Comparison of ENCODE assay signal across 16 cellular contexts in the genomic region with DNA sequence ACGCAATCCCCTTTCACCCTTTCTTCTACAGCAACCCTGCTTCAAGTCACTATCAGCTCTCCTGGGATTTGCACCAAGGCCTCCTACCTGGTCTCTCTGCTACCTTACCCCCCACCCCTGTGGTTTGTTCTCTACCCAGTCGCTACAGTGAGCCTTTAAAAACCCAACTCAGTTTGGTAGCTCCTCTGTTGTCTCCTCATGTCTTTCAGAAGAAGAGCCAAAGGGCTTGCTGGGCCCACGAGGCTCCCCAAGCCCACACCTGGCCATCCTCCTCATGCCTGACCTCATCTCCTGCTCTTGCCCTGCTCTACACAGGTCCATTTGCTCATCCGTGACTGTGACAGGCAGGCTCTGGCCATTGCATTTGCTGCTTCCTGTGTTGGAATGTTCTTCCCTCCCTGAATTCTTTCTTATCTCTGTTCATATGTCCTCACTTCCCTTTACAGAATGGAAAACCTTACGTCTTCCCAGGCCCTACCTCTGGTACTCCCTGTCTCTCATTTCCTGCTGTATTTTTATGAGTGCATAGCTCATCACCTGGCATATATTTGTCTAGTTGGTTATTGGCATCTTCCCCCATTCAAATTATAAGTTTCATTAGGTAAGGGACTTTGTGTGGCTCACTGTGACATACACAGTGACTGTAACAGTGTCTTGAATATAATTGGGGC. TPM values are rescaled to one million over a fixed set of nuclear protein-coding genes. Genes with fewer than 3 reads are reported as not detected.
A peak's percentile ranks its signal among the peaks of the same experiment; 100 is the strongest.
DNase-seq lines count a peak whose midpoint lies in the region; ATAC-seq and TF ChIP-seq lines count a peak whose summit lies in the region.
"Had no signal": no experiment of that assay in that cellular context is flagged by ENCODE, and none has a peak within 500 bp of the region (broad histone marks: within the 10 kb centered on the region; RNA-seq: fewer than 3 reads in every experiment).

No MANE protein-coding gene starts in this region.

- peaks cover 42% of the 10 kb centered on the region for H3K79me2 ChIP-seq in OCI-LY7 (ENCODE audit: insufficient read depth, low read depth, low read length)
- H3K79me2 ChIP-seq: hepatocyte had no signal

- peaks cover 43% of the 10 kb centered on the region for H3K36me3 ChIP-seq in A673 (ENCODE audit: insufficient read depth, low read length, poor library complexity, severe bottlenecking)
- H3K36me3 ChIP-seq in OCI-LY7 (ENCODE audit: insufficient read depth, low read length) = peaks cover 53% of the 10 kb centered on the region
- peaks cover 31% of the 10 kb centered on the region for H3K36me3 ChIP-seq in lower lobe of right lung
- H3K36me3 ChIP-seq: gastrocnemius medialis, MG63 had no signal

- H3K9me2 ChIP-seq in OCI-LY7 (ENCODE audit: insufficient read depth, low read length) = no peaks in the 10 kb centered on the region

- H3K9me3 ChIP-seq in A673 (ENCODE audit: low read depth, low read length, poor library complexity, severe bottlenecking) (no peaks in the 10 kb centered on the region), OCI-LY7 (ENCODE audit: low read length) (no peaks in the 10 kb centered on the region), lower lobe of right lung (no peaks in the 10 kb centered on the region)
- H3K9me3 ChIP-seq: A549, gastrocnemius medialis, MG63, suprapubic skin had no signal

- POLR2A ChIA-PET in A673 (lab: Charles Lee; ENCODE audit: low non-redundant PET) (interaction anchor here (0.6 kb wide), 1 partner anchor 16 kb away, joined by 7 read pairs; no protein-coding TSS in a partner anchor), OCI-LY7 (lab: Charles Lee) (interaction anchor here (0.6 to 1.4 kb wide), 4 partner anchors 15 to 199 kb away, joined by 3 to 6 read pairs (median 4); no protein-coding TSS in a partner anchor)

- DNase-seq in A673 (ENCODE audit: low spot score) (no peak), GM10266 (ENCODE audit: extremely low spot score) (no peak), OCI-LY7 (ENCODE audit: low spot score) (no peak), lower lobe of right lung (no peak), DMS 273 treated with DMSO at 0.1 percent for 48 hours (lab: John Stamatoyannopoulos, UW) (no peak), cortex of kidney (lab: John Stamatoyannopoulos, UW) (no peak), dorsolateral prefrontal cortex (no peak)

- peaks cover 24% of the 10 kb centered on the region; the same call in 1 of the 2 replicates for H4K20me1 ChIP-seq in OCI-LY7 (ENCODE audit: insufficient read depth, low read length)

- BruUV-seq in A673 (replicated peaks; lab: Mats Ljungman, UMichigan) = no TSS peak
- no TSS peak for BruUV-seq in OCI-LY7 (replicated peaks; lab: Mats Ljungman, UMichigan)

- H3K4me2 ChIP-seq in OCI-LY7 (ENCODE audit: low read length) = peak overlapping the region; percentile 84
- H3K4me2 ChIP-seq: A549, hepatocyte, PC-9 had no signal

- CTCF ChIA-PET in A673 (lab: Charles Lee) (interaction anchor here (1.3 to 3.1 kb wide), 3 partner anchors 181 to 186 kb away, joined by 14 to 40 read pairs (median 19); no protein-coding TSS in a partner anchor), OCI-LY7 (lab: Charles Lee; ENCODE audit: unreplicated experiment) (interaction anchor here (0.6 to 12.7 kb wide), 4 partner anchors 11 to 184 kb away, joined by 3 to 189 read pairs (median 4); no protein-coding TSS in a partner anchor)

- H3K4me3 ChIP-seq in A673 (ENCODE audit: low read depth, low read length, poor library complexity, severe bottlenecking) (peak overlapping the region; percentile 65), OCI-LY7 (ENCODE audit: low read depth, low read length, poor library complexity, severe bottlenecking) (peak overlapping the region; percentile 80), lower lobe of right lung (peak overlapping the region; percentile 68), dorsolateral prefrontal cortex (peak overlapping the region in 16 of 59 donors; percentile 2 to 76 (median 30))
- H3K4me3 ChIP-seq: A549, gastrocnemius medialis, hepatocyte, MG63, PC-9, suprapubic skin had no signal

- no peaks in the 10 kb centered on the region for H3K27me3 ChIP-seq in A673 (replicated peaks; ENCODE audit: insufficient read depth, low read depth, low read length, poor library complexity)
- H3K27me3 ChIP-seq in lower lobe of right lung (ENCODE audit: low read depth) = no peaks in the 10 kb centered on the region
- peaks cover 0 to 4% (median 0%) of the 10 kb centered on the region in 45 donors for H3K27me3 ChIP-seq in dorsolateral prefrontal cortex
- H3K27me3 ChIP-seq: gastrocnemius medialis, MG63, suprapubic skin had no signal

- TF ChIP-seq CTCF in A673 (conservative IDR thresholded peaks at IDR 0.05; ENCODE audit: low read depth, low read length) (no peak), GM10266 (IDR thresholded peaks at IDR 0.05; ENCODE audit: control insufficient read depth, insufficient read depth, low read depth, missing control alignments) (peak; percentile 10), OCI-LY7 (conservative IDR thresholded peaks at IDR 0.05; ENCODE audit: low read length) (no peak), lower lobe of right lung (IDR thresholded peaks at IDR 0.05) (no peak), dorsolateral prefrontal cortex (IDR thresholded peaks at IDR 0.05 in 54 of 56, conservative IDR thresholded peaks at IDR 0.05 in 2 of 56; ENCODE audit: low read depth in 1 of 56, partially characterized antibody in 56 of 56) (no peak)

- ATAC-seq in lower lobe of right lung (no peak), HG02623 (IDR thresholded peaks at IDR 0.05; ENCODE audit: unreplicated experiment) (no peak)
- ATAC-seq: CD8-positive, alpha-beta T cell; natural killer cell treated with Interleukin-12 subunit alpha and Interleukin-12 subunit beta and Interleukin-15 and Interleukin-18, amount 100 ng/mL, for 72 hours had no signal

- peak overlapping the region; percentile 1 for H3K27ac ChIP-seq in A673 (ENCODE audit: low read depth, low read length, poor library complexity, severe bottlenecking)
- H3K27ac ChIP-seq in OCI-LY7 (ENCODE audit: low read depth, low read length, poor library complexity, severe bottlenecking) = no peak overlapping the region
- no peak overlapping the region for H3K27ac ChIP-seq in lower lobe of right lung
- H3K27ac ChIP-seq in dorsolateral prefrontal cortex = peak overlapping the region in 1 of 59 donors; percentile 30
- H3K27ac ChIP-seq: A549, hepatocyte, PC-9, suprapubic skin had no signal

- H3K4me1 ChIP-seq in A673 (ENCODE audit: insufficient read depth, low read length, poor library complexity, severe bottlenecking) (peaks cover 29% of the 10 kb centered on the region), OCI-LY7 (ENCODE audit: insufficient read depth, low read length, poor library complexity, severe bottlenecking) (peaks cover 53% of the 10 kb centered on the region), lower lobe of right lung (peaks cover 50% of the 10 kb centered on the region)

- intact Hi-C loops in A673 (cut with micrococcal nuclease; ENCODE audit: unreplicated experiment) = loop anchor here (1.0 to 5.0 kb wide), 2 partner anchors 71 to 181 kb away; no protein-coding TSS in a partner anchor
- intact Hi-C loops in OCI-LY7 (cut with micrococcal nuclease; ENCODE audit: unreplicated experiment) = loop anchor here (1.0 to 10.0 kb wide), 2 partner anchors 181 to 314 kb away; no protein-coding TSS in a partner anchor
- intact Hi-C loops in lower lobe of right lung (cut with DNase I) = loop anchor here (5.0 kb wide), 1 partner anchor 181 kb away; no protein-coding TSS in a partner anchor
- intact Hi-C loops in dorsolateral prefrontal cortex (cut with DNase I) = loop anchor here (1.0 to 10.0 kb wide), 5 partner anchors 61 to 516 kb away; partner anchors contain the start of gene GLUL (in 1 of the 2)

- no peak overlapping the region for H2AFZ ChIP-seq in OCI-LY7 (ENCODE audit: low read length)
- H2AFZ ChIP-seq: hepatocyte, PC-9 had no signal

RNA-seq across cellular contexts. Expression of gene RGS16, which starts 3.3 kb away (rescaled TPM):
- total RNA-seq in A673 (2021) (22.1 and 23.1 TPM in 2 replicates), OCI-LY7 (2022) (22.5 and 29.5 TPM in 2 replicates), lower lobe of right lung (14.6 TPM), dorsolateral prefrontal cortex (10 to 100 TPM in 14 of 120 experiments, 1 to 10 TPM in 106; 1.0 to 20.8 (median 3.8) TPM)
- total RNA-seq in OCI-LY7 (2014; rRNA removed; shearing (Covaris generic)) = 17.9 and 20.1 TPM in 2 replicates
- total RNA-seq: PC-9 had no signal

RNA-seq across cellular contexts. Expression of gene RNASEL, which starts 11.8 kb away (rescaled TPM):
- 3.2 and 3.3 TPM in 2 replicates for total RNA-seq in A673 (2021)
- total RNA-seq in OCI-LY7 (2014; rRNA removed; shearing (Covaris generic)) = 1.3 and 2.2 TPM in 2 replicates
- total RNA-seq in OCI-LY7 (2022) = 3.0 and 4.0 TPM in 2 replicates
- 16.5 TPM for total RNA-seq in lower lobe of right lung
- total RNA-seq in dorsolateral prefrontal cortex = 10 to 100 TPM in 1 of 120 experiments, 1 to 10 TPM in 119; 3.9 to 10.1 (median 7.3) TPM
